ENCODE assay signal across 14 cellular contexts in the genomic region with DNA sequence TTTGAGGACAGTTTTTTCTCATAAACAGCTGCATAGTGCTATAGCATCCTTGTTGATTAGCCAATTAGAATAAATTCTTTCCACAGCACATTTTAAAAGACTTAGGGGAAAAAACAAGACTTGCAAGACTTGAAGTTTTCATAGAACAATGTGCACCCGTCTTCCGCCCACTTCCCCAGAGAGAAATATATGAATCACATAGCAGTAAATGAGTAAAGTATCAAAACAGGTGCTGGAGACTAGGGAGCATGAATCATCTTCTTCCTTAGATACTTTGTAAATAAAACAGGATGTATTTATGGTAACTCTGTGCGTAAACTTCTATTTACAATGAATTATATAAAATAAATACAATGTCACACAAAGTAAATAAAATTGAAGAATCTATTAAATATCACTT.
DNase-seq lines count a peak whose midpoint lies in the region; ATAC-seq and TF ChIP-seq lines count a peak whose summit lies in the region.
"Had no signal": no experiment of that assay in that cellular context is flagged by ENCODE, and none has a peak within 500 bp of the region (broad histone marks: within the 10 kb centered on the region; RNA-seq: fewer than 3 reads in every experiment).

No MANE protein-coding gene starts in this region.

- H3K27ac ChIP-seq in foreskin keratinocyte = peak overlapping the region; percentile 24
- H3K27ac ChIP-seq in subcutaneous abdominal adipose tissue (ENCODE audit: low read depth, low read length) = peak overlapping the region; percentile 97

- peaks cover 3 to 15% (median 8%) of the 10 kb centered on the region in 5 donors for H3K36me3 ChIP-seq in subcutaneous abdominal adipose tissue (ENCODE audit: control insufficient read depth in 5 of 5, insufficient read depth in 5 of 5, low read length in 5 of 5)

- H3K9me3 ChIP-seq in subcutaneous abdominal adipose tissue (ENCODE audit: control insufficient read depth in 5 of 5, low read length in 5 of 5) = no peaks in the 10 kb centered on the region
- H3K9me3 ChIP-seq: upper lobe of left lung had no signal

- H3K4me3 Mint-ChIP-seq in activated T-cell treated with anti-CD3 and anti-CD28 coated beads, Interleukin-2, amount 50 U/mL, for 72 hours = peak overlapping the region in 1 of 2 donors; percentile 25
- no peak overlapping the region for H3K4me3 Mint-ChIP-seq in activated naive CD4-positive, alpha-beta T cell treated with anti-CD3 and anti-CD28 coated beads, Interleukin-2, amount 10 ng/mL, durations not matched to agents 7 days and 5 days
- H3K4me3 Mint-ChIP-seq: brain, natural killer cell had no signal

- H3K27me3 Mint-ChIP-seq in activated T-cell treated with anti-CD3 and anti-CD28 coated beads, Interleukin-2, amount 50 U/mL, for 72 hours (ENCODE audit: low read depth) = peaks cover 11% of the 10 kb centered on the region
- peaks cover 22% of the 10 kb centered on the region for H3K27me3 Mint-ChIP-seq in activated naive CD4-positive, alpha-beta T cell treated with anti-CD3 and anti-CD28 coated beads, Interleukin-2, amount 10 ng/mL, durations not matched to agents 7 days and 5 days
- H3K27me3 Mint-ChIP-seq: brain had no signal

- H3K4me3 ChIP-seq in subcutaneous abdominal adipose tissue (ENCODE audit: low read depth in 1 of 5, low read length in 5 of 5) = no peak overlapping the region
- H3K4me3 ChIP-seq: upper lobe of left lung had no signal

- ATAC-seq in activated T-cell treated with anti-CD3 and anti-CD28 coated beads, Interleukin-2, amount 50 U/mL, for 72 hours (replicated peaks in 1 of 2) = peak; percentile 68 to 69
- ATAC-seq in foreskin keratinocyte = peak; percentile 92
- ATAC-seq in GM18867 (IDR thresholded peaks at IDR 0.05; ENCODE audit: unreplicated experiment) = no peak
- ATAC-seq: natural killer cell had no signal

- H3K27me3 ChIP-seq in foreskin keratinocyte (no peaks in the 10 kb centered on the region), subcutaneous abdominal adipose tissue (ENCODE audit: control insufficient read depth in 5 of 5, insufficient read depth in 4 of 5, low read length in 5 of 5) (no peaks in the 10 kb centered on the region)
- H3K27me3 ChIP-seq: upper lobe of left lung had no signal

- H3K9me3 Mint-ChIP-seq in activated T-cell treated with anti-CD3 and anti-CD28 coated beads, Interleukin-2, amount 50 U/mL, for 72 hours = peaks cover 9 to 15% of the 10 kb centered on the region in 2 donors
- peaks cover 18% of the 10 kb centered on the region for H3K9me3 Mint-ChIP-seq in activated naive CD4-positive, alpha-beta T cell treated with anti-CD3 and anti-CD28 coated beads, Interleukin-2, amount 10 ng/mL, durations not matched to agents 7 days and 5 days

- CTCF ChIA-PET in activated naive CD4-positive, alpha-beta T cell treated with anti-CD3 and anti-CD28 coated beads, Interleukin-2, amount 10 ng/mL, durations not matched to agents 7 days and 5 days (lab: Charles Lee) = no interaction called here

- DNase-seq in activated T-cell treated with anti-CD3 and anti-CD28 coated beads, Interleukin-2, amount 50 U/mL, for 72 hours = no peak
- no peak for DNase-seq in activated T-cell treated with anti-CD3 and anti-CD28 coated beads, Interleukin-2, amount 50 U/mL, for 48 hours
- DNase-seq in amniotic stem cell (lab: John Stamatoyannopoulos, UW) = peak; percentile 21
- DNase-seq in foreskin keratinocyte = peak; percentile 67 to 77
- no peak for DNase-seq in activated gamma-delta T cell treated with Interleukin-2 at 50 U/mL for 16 hours
- DNase-seq in activated naive CD4-positive, alpha-beta T cell treated with anti-CD3 and anti-CD28 coated beads, Interleukin-2, amount 10 ng/mL, durations not matched to agents 7 days and 5 days = no peak
- DNase-seq: activated T-cell treated with anti-CD3 and anti-CD28 coated beads for 4 hours, Kasumi-1, natural killer cell, NCI-H2171, upper lobe of left lung had no signal

- H3K36me3 Mint-ChIP-seq in activated T-cell treated with anti-CD3 and anti-CD28 coated beads, Interleukin-2, amount 50 U/mL, for 72 hours (ENCODE audit: insufficient read depth in 2 of 2) = peaks cover 6 to 7% of the 10 kb centered on the region in 2 donors
- no peaks in the 10 kb centered on the region for H3K36me3 Mint-ChIP-seq in activated naive CD4-positive, alpha-beta T cell treated with anti-CD3 and anti-CD28 coated beads, Interleukin-2, amount 10 ng/mL, durations not matched to agents 7 days and 5 days
- H3K36me3 Mint-ChIP-seq: natural killer cell had no signal

- peaks cover 8% of the 10 kb centered on the region for H3K4me1 Mint-ChIP-seq in activated T-cell treated with anti-CD3 and anti-CD28 coated beads, Interleukin-2, amount 50 U/mL, for 72 hours (ENCODE audit: low read depth)
- H3K4me1 Mint-ChIP-seq in activated naive CD4-positive, alpha-beta T cell treated with anti-CD3 and anti-CD28 coated beads, Interleukin-2, amount 10 ng/mL, durations not matched to agents 7 days and 5 days = no peaks in the 10 kb centered on the region

- no peak for TF ChIP-seq CTCF in foreskin keratinocyte (conservative IDR thresholded peaks at IDR 0.05)

- no peak overlapping the region for H3K9ac ChIP-seq in subcutaneous abdominal adipose tissue (ENCODE audit: low read length in 5 of 5)

- no peak overlapping the region for H3K27ac Mint-ChIP-seq in activated T-cell treated with anti-CD3 and anti-CD28 coated beads, Interleukin-2, amount 50 U/mL, for 72 hours
- no peak overlapping the region for H3K27ac Mint-ChIP-seq in activated naive CD4-positive, alpha-beta T cell treated with anti-CD3 and anti-CD28 coated beads, Interleukin-2, amount 10 ng/mL, durations not matched to agents 7 days and 5 days

- H3K4me1 ChIP-seq in foreskin keratinocyte (peaks cover 13% of the 10 kb centered on the region), subcutaneous abdominal adipose tissue (ENCODE audit: control insufficient read depth in 5 of 5, insufficient read depth in 5 of 5, low read length in 5 of 5) (peaks cover 15 to 52% (median 29%) of the 10 kb centered on the region in 5 donors)

Comparison
In these comparisons a context has a peak if more than half of its experiments do, and no peak if none do; other contexts are left out.
1. DNase-seq: peak in amniotic stem cell (single experiment) and foreskin keratinocyte (2 of 2); none in activated T-cell treated with anti-CD3 and anti-CD28 coated beads, Interleukin-2, amount 50 U/mL, for 72 hours (0 of 2), activated T-cell treated with anti-CD3 and anti-CD28 coated beads, Interleukin-2, amount 50 U/mL, for 48 hours (0 of 2), activated gamma-delta T cell treated with Interleukin-2 at 50 U/mL for 16 hours (single experiment) and activated naive CD4-positive, alpha-beta T cell treated with anti-CD3 and anti-CD28 coated beads, Interleukin-2, amount 10 ng/mL, durations not matched to agents 7 days and 5 days (single experiment).